In the genomic region with DNA sequence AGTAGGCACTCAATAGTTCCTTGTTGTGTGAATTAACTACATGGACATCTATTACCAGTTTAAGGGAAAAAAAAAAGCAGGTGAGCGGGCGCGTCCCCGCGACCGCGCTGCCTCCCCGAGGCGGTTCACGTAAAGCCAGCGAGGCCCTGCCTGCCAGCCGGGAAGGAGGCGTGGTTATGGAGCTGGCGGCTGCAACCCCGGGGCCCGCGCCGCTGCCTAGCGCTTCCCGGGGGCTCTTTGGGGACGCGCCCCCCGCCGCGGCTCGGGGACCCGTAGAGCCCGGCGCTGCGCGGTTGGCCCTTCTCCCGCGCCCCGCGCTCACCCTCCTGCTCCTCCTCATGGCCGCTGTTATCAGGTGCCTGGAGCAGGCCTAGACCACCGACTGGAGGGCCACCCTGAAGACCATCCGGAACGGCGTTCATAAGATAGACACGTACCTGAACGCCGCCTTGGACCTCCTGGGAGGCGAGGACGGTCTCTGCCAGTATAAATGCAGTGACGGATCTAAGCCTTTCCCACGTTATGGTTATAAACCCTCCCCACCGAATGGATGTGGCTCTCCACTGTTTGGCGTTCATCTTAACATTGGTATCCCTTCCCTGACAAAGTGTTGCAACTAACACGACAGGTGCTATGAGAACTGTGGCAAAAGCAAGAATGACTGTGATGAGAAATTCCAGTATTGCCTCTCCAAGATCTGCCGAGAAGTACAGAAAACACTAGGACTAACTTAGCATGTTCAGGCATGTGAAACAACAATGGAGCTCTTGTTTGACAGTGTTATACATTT, we compare ENCODE assay signal across 8 cellular contexts. TPM values are rescaled to one million over a fixed set of nuclear protein-coding genes. Genes with fewer than 3 reads are reported as not detected.
A peak's percentile ranks its signal among the peaks of the same experiment; 100 is the strongest.
DNase-seq lines count a peak whose midpoint lies in the region; ATAC-seq and TF ChIP-seq lines count a peak whose summit lies in the region.

No MANE protein-coding gene starts in this region.

- H3K9me3 Mint-ChIP-seq in chondrocyte (ENCODE audit: low read depth) = no peaks in the 10 kb centered on the region

- H3K4me3 ChIP-seq in GM12865 (ENCODE audit: low read depth, low read length) = peak overlapping the region; percentile 33

- H3K27ac Mint-ChIP-seq in chondrocyte (ENCODE audit: unreplicated experiment) = no peak overlapping the region

- peak; percentile 56 for DNase-seq in GM12865 (ENCODE audit: low read depth)
- DNase-seq in NCI-H2029 treated with DMSO at 0.1 percent for 48 hours (lab: John Stamatoyannopoulos, UW) = peak; percentile 66
- peak; percentile 41 for DNase-seq in activated CD4-positive, alpha-beta T cell treated with anti-CD3 and anti-CD28 coated beads for 1 hour
- DNase-seq in chondrocyte (ENCODE audit: low spot score) = no peak
- DNase-seq in left lobe of liver (ENCODE audit: low spot score) = peak; percentile 73
- DNase-seq in stimulated activated CD4-positive, alpha-beta T cell treated with anti-CD3 and anti-CD28 coated beads, Interleukin-4, amount 100 ng/mL, for 4 hours = peak; percentile 54 to 56

- ATAC-seq in left lobe of liver (peak; percentile 51), HG02938 (IDR thresholded peaks at IDR 0.05; ENCODE audit: unreplicated experiment) (no peak), GM21528 (IDR thresholded peaks at IDR 0.05; ENCODE audit: low FRiP score, unreplicated experiment) (no peak)

- peaks cover 25% of the 10 kb centered on the region for H3K4me1 Mint-ChIP-seq in chondrocyte (ENCODE audit: low read depth)

- no peaks in the 10 kb centered on the region for H3K36me3 Mint-ChIP-seq in chondrocyte (ENCODE audit: low read depth)

- TF ChIP-seq CTCF in GM12865 (IDR thresholded peaks at IDR 0.05; ENCODE audit: insufficient read depth, low read depth, low read length, missing control alignments) = no peak
- TF ChIP-seq CTCF in chondrocyte (IDR thresholded peaks at IDR 0.05) = peak; percentile 64

- no peaks in the 10 kb centered on the region for H3K27me3 Mint-ChIP-seq in chondrocyte (ENCODE audit: low read depth)

- peak overlapping the region; percentile 71 for H3K4me3 Mint-ChIP-seq in chondrocyte (ENCODE audit: unreplicated experiment)

RNA-seq across cellular contexts. Expression of a gene that starts 2.6 kb away (rescaled TPM):
- 33.3 to 35.1 TPM (median 35.0 TPM) in 3 replicates for total RNA-seq in chondrocyte
- total RNA-seq in left lobe of liver = 14.5 TPM

RNA-seq across cellular contexts. Expression of a gene that starts 35.6 kb away (rescaled TPM):
- total RNA-seq in chondrocyte (0.95 to 5.1 TPM (median 1.2 TPM) in 3 replicates), left lobe of liver (0.38 TPM)

RNA-seq across cellular contexts. Expression of a gene that starts 35.8 kb away (rescaled TPM):
- 26.1 to 32.8 TPM (median 26.4 TPM) in 3 replicates for total RNA-seq in chondrocyte
- total RNA-seq in left lobe of liver = 11.8 TPM
